Comparison of ENCODE assay signal across 9 cellular contexts in genomic region chr19:12786149-12786870, GRCh38. TPM values are rescaled to one million over a fixed set of nuclear protein-coding genes. Genes with fewer than 3 reads are reported as not detected.
A peak's percentile ranks its signal among the peaks of the same experiment; 100 is the strongest.
DNase-seq lines count a peak whose midpoint lies in the region; ATAC-seq and TF ChIP-seq lines count a peak whose summit lies in the region.
"Had no signal": no experiment of that assay in that cellular context is flagged by ENCODE, and none has a peak within 500 bp of the region (broad histone marks: within the 10 kb centered on the region; RNA-seq: fewer than 3 reads in every experiment).

No MANE protein-coding gene starts in this region.

- no peak overlapping the region for H3K4me3 Mint-ChIP-seq in activated CD8-positive, alpha-beta T cell treated with anti-CD3 and anti-CD28 coated beads for 36 hours
- H3K4me3 Mint-ChIP-seq in endothelial cell (ENCODE audit: unreplicated experiment): no peak overlapping the region

- H3K9me3 ChIP-seq in KOPT-K1 (ENCODE audit: insufficient read depth, low read length, poor library complexity, severe bottlenecking) (no peaks in the 10 kb centered on the region), stomach smooth muscle (ENCODE audit: control insufficient read depth in 2 of 2, low read length in 2 of 2) (no peaks in the 10 kb centered on the region)

- no peaks in the 10 kb centered on the region for H3K36me3 Mint-ChIP-seq in activated CD8-positive, alpha-beta T cell treated with anti-CD3 and anti-CD28 coated beads for 36 hours (ENCODE audit: low read depth)
- no peaks in the 10 kb centered on the region for H3K36me3 Mint-ChIP-seq in endothelial cell (ENCODE audit: low read depth, unreplicated experiment)

- POLR2A ChIA-PET in activated CD8-positive, alpha-beta T cell treated with anti-CD3 and anti-CD28 coated beads for 36 hours (lab: Charles Lee): interaction anchor here (1.1 to 1.4 kb wide), 3 partner anchors 9 to 57 kb away, joined by 5 to 7 read pairs (median 6); no protein-coding TSS in a partner anchor

- peaks cover 69% of the 10 kb centered on the region for H3K4me1 ChIP-seq in stomach smooth muscle (ENCODE audit: control insufficient read depth, insufficient read depth, low read length)

- peaks cover 34% of the 10 kb centered on the region for H3K4me1 Mint-ChIP-seq in activated CD8-positive, alpha-beta T cell treated with anti-CD3 and anti-CD28 coated beads for 36 hours (ENCODE audit: low read depth)
- H3K4me1 Mint-ChIP-seq in endothelial cell (ENCODE audit: unreplicated experiment): peaks cover 27% of the 10 kb centered on the region

- H3K36me3 ChIP-seq in KOPT-K1 (ENCODE audit: insufficient read depth, low read length): no peaks in the 10 kb centered on the region
- no peaks in the 10 kb centered on the region for H3K36me3 ChIP-seq in stomach smooth muscle (ENCODE audit: control insufficient read depth in 2 of 2, insufficient read depth in 2 of 2, low read length in 2 of 2)

- H3K4me3 ChIP-seq in stomach smooth muscle (ENCODE audit: low read length in 2 of 2): no peak overlapping the region

- no peak for TF ChIP-seq CTCF in activated CD8-positive, alpha-beta T cell treated with anti-CD3 and anti-CD28 coated beads for 36 hours (IDR thresholded peaks at IDR 0.05)
- TF ChIP-seq CTCF in endothelial cell (IDR thresholded peaks at IDR 0.05; ENCODE audit: unreplicated experiment): no peak

- H3K9me3 Mint-ChIP-seq in activated CD8-positive, alpha-beta T cell treated with anti-CD3 and anti-CD28 coated beads for 36 hours: no peaks in the 10 kb centered on the region
- no peaks in the 10 kb centered on the region for H3K9me3 Mint-ChIP-seq in endothelial cell (ENCODE audit: unreplicated experiment)

- H3K27ac ChIP-seq in KOPT-K1 (ENCODE audit: low read depth, low read length, poor library complexity, severe bottlenecking) (peak overlapping the region; percentile 99), stomach smooth muscle (ENCODE audit: low read length) (peak overlapping the region; percentile 100)

- no peaks in the 10 kb centered on the region for H3K27me3 Mint-ChIP-seq in activated CD8-positive, alpha-beta T cell treated with anti-CD3 and anti-CD28 coated beads for 36 hours
- peaks cover 24% of the 10 kb centered on the region for H3K27me3 Mint-ChIP-seq in endothelial cell (ENCODE audit: unreplicated experiment)

- CTCF ChIA-PET in activated CD8-positive, alpha-beta T cell treated with anti-CD3 and anti-CD28 coated beads for 36 hours (lab: Charles Lee): interaction anchor here (1.2 to 3.8 kb wide), 3 partner anchors 9 to 26 kb away, joined by 4 to 20 read pairs (median 4); no protein-coding TSS in a partner anchor

- H3K27ac Mint-ChIP-seq in activated CD8-positive, alpha-beta T cell treated with anti-CD3 and anti-CD28 coated beads for 36 hours: peak overlapping the region; percentile 77
- H3K27ac Mint-ChIP-seq in endothelial cell (ENCODE audit: unreplicated experiment): no peak overlapping the region

- ATAC-seq in activated CD8-positive, alpha-beta T cell treated with anti-CD3 and anti-CD28 coated beads for 36 hours: no peak

- intact Hi-C loops in activated CD8-positive, alpha-beta T cell treated with anti-CD3 and anti-CD28 coated beads for 36 hours (cut with micrococcal nuclease): no loop called here

- no peaks in the 10 kb centered on the region for H3K27me3 ChIP-seq in stomach smooth muscle (ENCODE audit: control insufficient read depth in 1 of 2, insufficient read depth in 2 of 2, low read length in 2 of 2)

- DNase-seq in activated CD8-positive, alpha-beta T cell treated with anti-CD3 and anti-CD28 coated beads for 36 hours: peak; percentile 29
- DNase-seq in kidney tubule cell (ENCODE audit: low spot score) (peak; percentile 29), NCI-H2107 (lab: John Stamatoyannopoulos, UW) (no peak), endothelial cell (ENCODE audit: low spot score) (no peak), H4 (ENCODE audit: low spot score) (no peak)
- DNase-seq in activated CD4-positive, alpha-beta T cell treated with anti-CD3 and anti-CD28 coated beads for 1 hour: no peak

- no peak overlapping the region for H3K9ac ChIP-seq in stomach smooth muscle (ENCODE audit: low read length in 2 of 2)

RNA-seq across cellular contexts. Expression of gene JUNB, which starts 5.0 kb away (rescaled TPM):
- 100 to 1,000 TPM; 292 to 299 TPM for total RNA-seq in activated CD8-positive, alpha-beta T cell treated with anti-CD3 and anti-CD28 coated beads for 36 hours
- total RNA-seq in endothelial cell (ENCODE audit: unreplicated experiment): 20.6 TPM
- 55.7 and 71.3 TPM in 2 replicates for total RNA-seq in H4 (2014; rRNA removed; shearing (Covaris generic))

RNA-seq across cellular contexts. Expression of gene HOOK2, which starts 11.0 kb away (rescaled TPM):
- total RNA-seq in activated CD8-positive, alpha-beta T cell treated with anti-CD3 and anti-CD28 coated beads for 36 hours: 10 to 100 TPM; 17.3 to 18.4 TPM
- 30.3 TPM for total RNA-seq in endothelial cell (ENCODE audit: unreplicated experiment)
- 8.6 and 13.0 TPM in 2 replicates for total RNA-seq in H4 (2014; rRNA removed; shearing (Covaris generic))

RNA-seq across cellular contexts. Expression of gene PRDX2, which starts 15.3 kb away (rescaled TPM):
- total RNA-seq in activated CD8-positive, alpha-beta T cell treated with anti-CD3 and anti-CD28 coated beads for 36 hours: 100 to 1,000 TPM; 251 to 262 TPM
- 215 TPM for total RNA-seq in endothelial cell (ENCODE audit: unreplicated experiment)
- total RNA-seq in H4 (2014; rRNA removed; shearing (Covaris generic)): 6.1 and 6.7 TPM in 2 replicates

RNA-seq across cellular contexts. Expression of gene THSD8, which starts 15.6 kb away (rescaled TPM):
- total RNA-seq in activated CD8-positive, alpha-beta T cell treated with anti-CD3 and anti-CD28 coated beads for 36 hours: 10 to 100 TPM; 31.1 to 36.2 TPM
- 14.2 TPM for total RNA-seq in endothelial cell (ENCODE audit: unreplicated experiment)
- total RNA-seq in H4 (2014; rRNA removed; shearing (Covaris generic)): not detected in 2 replicates
- total RNA-seq: bronchial epithelial cell had no signal

RNA-seq across cellular contexts. Expression of gene RNASEH2A, which starts 20.1 kb away (rescaled TPM):
- total RNA-seq in activated CD8-positive, alpha-beta T cell treated with anti-CD3 and anti-CD28 coated beads for 36 hours: 10 to 100 TPM; 40.3 to 44.1 TPM
- 26.9 TPM for total RNA-seq in endothelial cell (ENCODE audit: unreplicated experiment)
- total RNA-seq in H4 (2014; rRNA removed; shearing (Covaris generic)): 74.2 and 92.1 TPM in 2 replicates

Comparison
In these comparisons a context has a peak if more than half of its experiments do, and no peak if none do; other contexts are left out.
1. DNase-seq: peak in activated CD8-positive, alpha-beta T cell treated with anti-CD3 and anti-CD28 coated beads for 36 hours (single experiment) and kidney tubule cell (single experiment); none in NCI-H2107 (single experiment), endothelial cell (single experiment), activated CD4-positive, alpha-beta T cell treated with anti-CD3 and anti-CD28 coated beads for 1 hour (single experiment) and H4 (single experiment).
2. RNA of gene PRDX2, which starts 15.3 kb away (total RNA-seq): 251 to 262 TPM in activated CD8-positive, alpha-beta T cell treated with anti-CD3 and anti-CD28 coated beads for 36 hours and 215 TPM in endothelial cell (single experiment); 6.1 to 6.7 TPM in H4; every median in the first group is over 10 times any median in the second.